14 cellular contexts compared by ENCODE assay signal in the genomic region with DNA sequence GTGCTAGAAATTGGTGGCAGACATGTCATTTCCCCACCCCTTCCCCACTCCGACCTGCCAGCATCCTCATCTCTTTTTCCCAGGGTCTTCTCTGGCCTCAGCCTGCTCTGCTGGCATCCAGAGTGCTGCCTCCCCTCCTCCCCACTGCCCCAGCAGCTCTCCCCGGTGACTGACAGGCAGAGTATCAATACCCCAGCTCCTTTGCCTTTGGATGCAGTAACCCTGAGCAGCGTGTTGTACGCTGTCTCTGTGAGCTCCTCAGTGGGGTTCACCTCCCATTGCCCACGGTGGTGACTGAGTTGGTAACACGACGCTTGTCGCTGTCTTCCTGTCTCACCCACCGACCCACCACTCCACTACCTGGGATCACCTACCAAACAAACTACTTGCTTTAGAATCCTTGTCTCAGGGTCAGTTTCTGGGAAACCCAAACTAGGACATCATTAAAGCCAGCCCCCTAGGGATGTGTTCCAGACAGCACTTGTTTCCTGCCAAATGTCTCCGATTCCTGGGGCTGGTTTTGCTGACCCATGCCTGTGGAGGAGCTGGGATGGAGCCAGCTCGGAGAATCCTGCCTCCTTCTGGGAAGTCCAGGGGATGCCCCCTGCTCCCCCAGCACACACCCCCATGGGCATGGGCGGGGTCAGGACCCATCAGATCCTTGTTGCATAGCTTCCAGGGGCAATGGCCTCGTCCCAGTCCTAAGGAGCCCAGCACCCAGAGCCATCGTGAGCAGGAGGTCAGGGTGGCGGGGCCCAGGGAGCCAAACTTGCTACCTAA.
"Had no signal": no experiment of that assay in that cellular context is flagged by ENCODE, and none has a peak within 500 bp of the region (broad histone marks: within the 10 kb centered on the region; RNA-seq: fewer than 3 reads in every experiment).

No MANE protein-coding gene starts in this region.

- H3K27me3 ChIP-seq: right atrium auricular region, uterus had no signal

- H3K9me3 ChIP-seq: esophagus squamous epithelium, left lung, right atrium auricular region, tibial artery, uterus had no signal

- DNase-seq: activated CD4-positive, alpha-beta memory T cell treated with anti-CD3 and anti-CD28 coated beads, Interleukin-2, amount 10 ng/mL, durations not matched to agents 7 days and 5 days; activated CD4-positive, CD25-positive, alpha-beta regulatory T cell treated with anti-CD3 and anti-CD28 coated beads, Interleukin-2, amount 50 U/mL, for 72 hours; activated gamma-delta T cell treated with Interleukin-2 at 50 U/mL for 16 hours; activated naive CD8-positive, alpha-beta T cell treated with anti-CD3 and anti-CD28 coated beads for 36 hours; activated T-cell treated with anti-CD3 and anti-CD28 coated beads, Interleukin-2, amount 50 U/mL, for 48 hours; esophagus squamous epithelium; foreskin fibroblast; left lung; posterior cingulate gyrus; tibial artery; uterus had no signal

- H3K4me3 ChIP-seq: esophagus squamous epithelium, left lung, right atrium auricular region, skin epidermis, tibial artery, uterus had no signal

- H3K36me3 ChIP-seq: esophagus squamous epithelium, left lung, right atrium auricular region, tibial artery, uterus had no signal

- H3K27ac ChIP-seq: esophagus squamous epithelium, left lung, right atrium auricular region, skin epidermis, tibial artery, uterus had no signal

- H3K4me1 ChIP-seq: esophagus squamous epithelium, left lung, right atrium auricular region, tibial artery, uterus had no signal

- H3K4me3 Mint-ChIP-seq: activated CD4-positive, alpha-beta memory T cell treated with anti-CD3 and anti-CD28 coated beads, Interleukin-2, amount 10 ng/mL, durations not matched to agents 7 days and 5 days; activated naive CD8-positive, alpha-beta T cell treated with anti-CD3 and anti-CD28 coated beads for 36 hours; memory B cell had no signal

- H3K27ac Mint-ChIP-seq: activated CD4-positive, alpha-beta memory T cell treated with anti-CD3 and anti-CD28 coated beads, Interleukin-2, amount 10 ng/mL, durations not matched to agents 7 days and 5 days; activated naive CD8-positive, alpha-beta T cell treated with anti-CD3 and anti-CD28 coated beads for 36 hours; memory B cell had no signal

- H3K9me3 Mint-ChIP-seq: activated CD4-positive, alpha-beta memory T cell treated with anti-CD3 and anti-CD28 coated beads, Interleukin-2, amount 10 ng/mL, durations not matched to agents 7 days and 5 days; activated naive CD8-positive, alpha-beta T cell treated with anti-CD3 and anti-CD28 coated beads for 36 hours; memory B cell had no signal

- H3K27me3 Mint-ChIP-seq: activated naive CD8-positive, alpha-beta T cell treated with anti-CD3 and anti-CD28 coated beads for 36 hours had no signal

- ATAC-seq: left lung had no signal

- H3K36me3 Mint-ChIP-seq: activated naive CD8-positive, alpha-beta T cell treated with anti-CD3 and anti-CD28 coated beads for 36 hours; memory B cell had no signal
